In genomic region chr7:43926193-43927043, GRCh38 we compare ENCODE assay signal across 1 cellular context.
TF ChIP-seq lines count a peak whose summit lies in the region.

UBE2D4 (plus strand) TSS chr7:43926436; CDS start chr7:43926533, 97 bp downstream.

TF ChIP-seq in GM23338, 12 proteins besides CTCF, POLR2A, EP300 and RAD21 (continued from another document):
- TF ChIP-seq ZNF462 (CRISPR knock-in tag; IDR thresholded peaks at IDR 0.05) (no peak), CREB1 (CRISPR knock-in tag; IDR thresholded peaks at IDR 0.05; ENCODE audit: low read depth) (peak; percentile 76), EZH2phosphoT487 (IDR thresholded peaks at IDR 0.05; ENCODE audit: unreplicated experiment) (no peak), JUNB (IDR thresholded peaks at IDR 0.05; ENCODE audit: unreplicated experiment) (no peak)
